In genomic region chr3:53554559-53555511, GRCh38 we compare ENCODE assay signal across 11 cellular contexts.
DNase-seq lines count a peak whose midpoint lies in the region; ATAC-seq and TF ChIP-seq lines count a peak whose summit lies in the region.
"Had no signal": no experiment of that assay in that cellular context is flagged by ENCODE, and none has a peak within 500 bp of the region (broad histone marks: within the 10 kb centered on the region; RNA-seq: fewer than 3 reads in every experiment).

No MANE protein-coding gene starts in this region.

- no peaks in the 10 kb centered on the region for H3K36me3 ChIP-seq in MM.1S (replicated peaks; ENCODE audit: insufficient read depth, low read length)

- no peak overlapping the region for H3K27ac ChIP-seq in MM.1S (ENCODE audit: low read length)

- H3K27me3 ChIP-seq in MM.1S (replicated peaks; ENCODE audit: insufficient read depth, low read length) = no peaks in the 10 kb centered on the region

- no peaks in the 10 kb centered on the region for H3K4me1 ChIP-seq in MM.1S (ENCODE audit: low read length)

- H4K20me1 ChIP-seq in MM.1S (ENCODE audit: insufficient read depth, low read length) = no peaks in the 10 kb centered on the region

- no peaks in the 10 kb centered on the region for H3K9me3 Mint-ChIP-seq in stimulated activated naive CD8-positive, alpha-beta T cell treated with anti-CD3 and anti-CD28 coated beads, Interleukin-15, amount 100 ng/mL, for 72 hours

- peak; percentile 24 to 42 (median 38) for DNase-seq in stimulated activated CD4-positive, alpha-beta T cell treated with anti-CD3 and anti-CD28 coated beads, Interleukin-12 subunit alpha, Interleukin-12 subunit beta, amount 100 ng/mL, for 48 hours (ENCODE audit: low read depth in 2 of 3, low spot score in 1 of 3)
- no peak for DNase-seq in stimulated activated CD4-positive, alpha-beta T cell treated with anti-CD3 and anti-CD28 coated beads, Interleukin-4, amount 100 ng/mL, for 4 hours
- DNase-seq in NAMALWA (ENCODE audit: low spot score) (peak; percentile 13), MM.1S (no peak), AG08396 (ENCODE audit: low spot score) (no peak), NCI-H2227 treated with DMSO at 0.1 percent for 48 hours (lab: John Stamatoyannopoulos, UW) (no peak)
- peak in 1 of 2 donors; percentile 55 for DNase-seq in stimulated activated naive CD8-positive, alpha-beta T cell treated with anti-CD3 and anti-CD28 coated beads, Interleukin-15, amount 100 ng/mL, for 72 hours
- DNase-seq: AML-193, NCI-H2107 had no signal

- no peak overlapping the region for H3K4me3 Mint-ChIP-seq in stimulated activated naive CD8-positive, alpha-beta T cell treated with anti-CD3 and anti-CD28 coated beads, Interleukin-15, amount 100 ng/mL, for 72 hours

- no peak for TF ChIP-seq CTCF in MM.1S (IDR thresholded peaks at IDR 0.05; ENCODE audit: low read length)

- no peak overlapping the region for H3K9ac ChIP-seq in MM.1S (ENCODE audit: low read length)

- peak overlapping the region in 1 of 2 donors; percentile 86 for H3K27ac Mint-ChIP-seq in stimulated activated naive CD8-positive, alpha-beta T cell treated with anti-CD3 and anti-CD28 coated beads, Interleukin-15, amount 100 ng/mL, for 72 hours
- H3K27ac Mint-ChIP-seq: progenitor cell of endocrine pancreas had no signal

- H2AFZ ChIP-seq in MM.1S (ENCODE audit: low read length) = no peak overlapping the region

- ATAC-seq in HG02678 (IDR thresholded peaks at IDR 0.05; ENCODE audit: unreplicated experiment) = peak; percentile 76
- peak; percentile 94 for ATAC-seq in stimulated activated naive CD8-positive, alpha-beta T cell treated with anti-CD3 and anti-CD28 coated beads, Interleukin-15, amount 100 ng/mL, for 72 hours

- no peaks in the 10 kb centered on the region for H3K4me1 Mint-ChIP-seq in stimulated activated naive CD8-positive, alpha-beta T cell treated with anti-CD3 and anti-CD28 coated beads, Interleukin-15, amount 100 ng/mL, for 72 hours

- H3K4me2 ChIP-seq in MM.1S (ENCODE audit: low read depth, low read length) = no peak overlapping the region

- no peaks in the 10 kb centered on the region for H3F3A ChIP-seq in MM.1S (ENCODE audit: insufficient read depth, low read length)

- no peak overlapping the region for H3K4me3 ChIP-seq in MM.1S (ENCODE audit: low read length)

- no peaks in the 10 kb centered on the region for H3K9me2 ChIP-seq in MM.1S (replicated peaks; ENCODE audit: insufficient read depth, low read length)

- H3K79me2 ChIP-seq in MM.1S (ENCODE audit: low read length) = no peaks in the 10 kb centered on the region

- peaks cover 17% of the 10 kb centered on the region for H3K27me3 Mint-ChIP-seq in stimulated activated naive CD8-positive, alpha-beta T cell treated with anti-CD3 and anti-CD28 coated beads, Interleukin-15, amount 100 ng/mL, for 72 hours

- H3K9me3 ChIP-seq in MM.1S (replicated peaks; ENCODE audit: insufficient read depth, low read length) = no peaks in the 10 kb centered on the region

Comparison
In these comparisons a context has a peak if more than half of its experiments do, and no peak if none do; other contexts are left out.
1. DNase-seq: peak in stimulated activated CD4-positive, alpha-beta T cell treated with anti-CD3 and anti-CD28 coated beads, Interleukin-12 subunit alpha, Interleukin-12 subunit beta, amount 100 ng/mL, for 48 hours (3 of 3) and NAMALWA (single experiment); none in stimulated activated CD4-positive, alpha-beta T cell treated with anti-CD3 and anti-CD28 coated beads, Interleukin-4, amount 100 ng/mL, for 4 hours (0 of 2), MM.1S (single experiment), AG08396 (single experiment) and NCI-H2227 treated with DMSO at 0.1 percent for 48 hours (single experiment).